8 cellular contexts compared by ENCODE assay signal in the genomic region with DNA sequence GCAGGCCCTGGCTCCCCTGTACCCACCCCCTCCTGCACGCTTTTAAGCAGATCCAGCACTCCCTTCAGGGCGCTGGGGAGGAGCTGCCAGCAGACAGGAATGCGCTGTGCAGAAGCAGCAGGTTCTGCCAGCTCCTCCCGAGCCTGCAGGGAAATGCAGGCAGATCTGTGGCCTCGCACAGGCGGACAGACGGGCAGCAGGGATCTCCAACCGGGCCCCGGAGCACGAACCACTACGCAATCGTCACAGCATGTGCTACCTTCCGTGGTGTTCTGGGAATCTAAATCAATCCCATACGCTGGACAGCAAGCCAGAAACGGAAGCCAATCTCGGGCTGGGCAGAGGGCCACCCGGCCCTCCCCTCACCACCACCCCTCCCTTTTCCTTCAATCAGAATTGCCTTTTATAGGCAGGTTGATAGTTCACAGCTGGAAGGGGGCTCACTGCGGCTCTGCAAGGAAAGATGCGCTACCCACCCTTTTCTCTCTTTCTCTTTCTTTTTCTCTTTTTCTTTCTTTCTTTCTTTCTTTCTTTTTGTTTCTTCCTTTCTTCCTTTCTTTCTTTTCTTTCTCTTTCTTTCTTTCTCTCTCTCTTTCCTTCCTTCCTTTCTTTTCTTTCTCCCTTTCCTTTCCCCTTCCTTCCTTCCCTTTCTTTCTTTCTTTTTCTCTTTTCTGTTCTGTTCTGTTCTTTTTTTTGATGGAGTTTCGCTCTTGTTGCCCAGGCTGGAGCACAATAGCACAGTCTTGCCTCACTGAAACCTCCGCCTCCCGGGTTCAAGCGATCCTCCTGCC.
DNase-seq lines count a peak whose midpoint lies in the region; ATAC-seq and TF ChIP-seq lines count a peak whose summit lies in the region.

No MANE protein-coding gene starts in this region.

- H3K4me3 ChIP-seq in ascending aorta (peak overlapping the region; percentile 38 to 55), right cardiac atrium (ENCODE audit: low read length) (no peak overlapping the region)
- no peak overlapping the region for H3K4me3 ChIP-seq in effector memory CD4-positive, alpha-beta T cell (ENCODE audit: insufficient read depth, low read depth, low read length, poor library complexity, severe bottlenecking)

- H3K27me3 ChIP-seq in ascending aorta (no peaks in the 10 kb centered on the region), right cardiac atrium (ENCODE audit: control insufficient read depth, insufficient read depth) (no peaks in the 10 kb centered on the region)
- H3K27me3 ChIP-seq in effector memory CD4-positive, alpha-beta T cell (replicated peaks; ENCODE audit: control insufficient read depth, insufficient read depth, low read length, poor library complexity, severe bottlenecking), result no peaks in the 10 kb centered on the region

- TF ChIP-seq CTCF in ascending aorta (IDR thresholded peaks at IDR 0.05), result no peak

- peak; percentile 90 to 93 for ATAC-seq in right cardiac atrium
- no peak for ATAC-seq in GM21526 (IDR thresholded peaks at IDR 0.05; ENCODE audit: low FRiP score, unreplicated experiment)

- intact Hi-C loops in ascending aorta (cut with DNase I), result loop anchor here (2.0 kb wide), 2 partner anchors 56 to 128 kb away; no protein-coding TSS in a partner anchor
- intact Hi-C loops in right cardiac atrium (cut with DNase I), result no loop called here

- H3K36me3 ChIP-seq in ascending aorta, result no peaks in the 10 kb centered on the region
- H3K36me3 ChIP-seq in effector memory CD4-positive, alpha-beta T cell (ENCODE audit: control insufficient read depth, insufficient read depth, low read length), result no peaks in the 10 kb centered on the region

- DNase-seq in ELR (ENCODE audit: low read depth), result peak; percentile 74
- DNase-seq in ascending aorta (ENCODE audit: low spot score in 2 of 2), result peak; percentile 81 to 96
- DNase-seq in right cardiac atrium, result peak; percentile 92 to 96 (median 94)
- DNase-seq in putamen (ENCODE audit: low spot score), result peak; percentile 41
- no peak for DNase-seq in activated effector memory CD4-positive, alpha-beta T cell treated with Interleukin-2 at 50 U/mL for 16 hours
- DNase-seq in SHP77 (lab: John Stamatoyannopoulos, UW), result no peak
- no peak for DNase-seq in effector memory CD4-positive, alpha-beta T cell

- H3K9me3 ChIP-seq in ascending aorta, result no peaks in the 10 kb centered on the region
- H3K9me3 ChIP-seq in right cardiac atrium (ENCODE audit: control insufficient read depth, low read length), result no peaks in the 10 kb centered on the region
- no peaks in the 10 kb centered on the region for H3K9me3 ChIP-seq in effector memory CD4-positive, alpha-beta T cell (ENCODE audit: control insufficient read depth, low read length)

- H3K4me1 ChIP-seq in ascending aorta (peaks cover 17 to 23% of the 10 kb centered on the region in 2 donors), right cardiac atrium (ENCODE audit: control insufficient read depth, insufficient read depth, low read length) (peaks cover 4% of the 10 kb centered on the region)
- H3K4me1 ChIP-seq in effector memory CD4-positive, alpha-beta T cell (ENCODE audit: control insufficient read depth, insufficient read depth, low read length, poor library complexity, severe bottlenecking), result peaks cover 10% of the 10 kb centered on the region

- peak overlapping the region; percentile 92 to 97 for H3K27ac ChIP-seq in ascending aorta
- H3K27ac ChIP-seq in right cardiac atrium (ENCODE audit: low read length), result peak overlapping the region; percentile 95
- H3K27ac ChIP-seq in effector memory CD4-positive, alpha-beta T cell (ENCODE audit: insufficient read depth, low read length, poor library complexity, severe bottlenecking), result no peak overlapping the region

- WGBS in right cardiac atrium, result 27% methylated on average over 23 of the region's 23 CpGs

Comparison
In these comparisons a context has a peak if more than half of its experiments do, and no peak if none do; other contexts are left out.
1. DNase-seq: peak in ELR (single experiment), ascending aorta (2 of 2), right cardiac atrium (3 of 3) and putamen (single experiment); none in activated effector memory CD4-positive, alpha-beta T cell treated with Interleukin-2 at 50 U/mL for 16 hours (single experiment), SHP77 (0 of 2) and effector memory CD4-positive, alpha-beta T cell (0 of 3).
2. H3K4me3 ChIP-seq: peak in ascending aorta (2 of 2); none in right cardiac atrium (single experiment) and effector memory CD4-positive, alpha-beta T cell (single experiment).